In the genomic region with DNA sequence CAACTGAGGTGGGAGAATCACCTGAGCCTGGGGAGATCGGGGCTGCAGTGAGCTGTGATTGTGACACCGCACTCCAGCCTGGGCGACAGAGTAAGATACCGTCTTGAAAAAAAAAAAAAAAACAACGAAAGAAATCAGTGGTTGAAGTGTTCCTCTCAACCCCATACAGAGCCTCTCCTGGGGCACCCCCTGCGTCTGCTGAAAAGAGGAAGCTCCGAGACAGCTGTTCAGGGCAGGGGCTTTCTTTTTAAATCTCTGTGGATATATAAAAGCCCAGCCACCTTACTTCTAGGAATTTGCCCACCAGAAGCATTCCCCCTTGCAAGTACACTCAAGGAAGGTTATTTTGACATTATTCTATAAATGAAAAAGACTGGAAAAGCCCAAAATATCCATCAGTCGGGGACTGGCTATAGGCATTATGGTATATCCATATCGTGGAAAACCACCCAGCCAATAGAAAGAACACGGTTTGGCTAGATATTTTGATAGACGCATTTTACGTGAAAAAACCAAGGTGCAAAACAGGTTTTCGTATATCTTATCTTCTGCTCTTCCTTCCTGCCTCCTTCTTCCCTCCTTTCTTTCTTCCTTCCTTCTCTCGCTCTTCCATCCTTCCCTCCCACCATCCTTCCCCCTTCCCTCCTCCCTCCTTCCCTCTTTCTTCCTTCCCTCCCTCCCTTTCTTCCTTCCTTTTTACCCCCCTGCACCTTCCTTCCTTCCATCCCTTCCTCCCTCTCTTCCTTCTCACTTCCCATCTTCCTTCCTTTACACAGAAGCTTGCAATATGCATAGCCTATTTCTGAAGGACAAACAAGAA, we compare ENCODE assay signal across 10 cellular contexts. TPM values are rescaled to one million over a fixed set of nuclear protein-coding genes. Genes with fewer than 3 reads are reported as not detected.
DNase-seq lines count a peak whose midpoint lies in the region; ATAC-seq and TF ChIP-seq lines count a peak whose summit lies in the region.
"Had no signal": no experiment of that assay in that cellular context is flagged by ENCODE, and none has a peak within 500 bp of the region (broad histone marks: within the 10 kb centered on the region; RNA-seq: fewer than 3 reads in every experiment).

No MANE protein-coding gene starts in this region.

- H3K27me3 Mint-ChIP-seq in activated naive CD8-positive, alpha-beta T cell treated with anti-CD3 and anti-CD28 coated beads for 36 hours: peaks cover 52% of the 10 kb centered on the region

- peak overlapping the region; percentile 15 for H3K4me3 Mint-ChIP-seq in activated naive CD8-positive, alpha-beta T cell treated with anti-CD3 and anti-CD28 coated beads for 36 hours
- H3K4me3 Mint-ChIP-seq: T-helper 1 cell treated with Interleukin-12 subunit alpha and Interleukin-12 subunit beta and Interleukin-4 antibody, amounts not matched to agents 30 μg/mL and 1 μg/mL, for 36 hours had no signal

- no peak for TF ChIP-seq CTCF in GM12864 (IDR thresholded peaks at IDR 0.05; ENCODE audit: low read depth, low read length, missing control alignments)

- H3K36me3 Mint-ChIP-seq in activated naive CD8-positive, alpha-beta T cell treated with anti-CD3 and anti-CD28 coated beads for 36 hours: no peaks in the 10 kb centered on the region

- ATAC-seq in GM19351 (IDR thresholded peaks at IDR 0.05; ENCODE audit: unreplicated experiment) (peak; percentile 93), HG03097 (IDR thresholded peaks at IDR 0.05; ENCODE audit: low FRiP score, unreplicated experiment) (peak; percentile 78)

- no peak overlapping the region for H3K27ac Mint-ChIP-seq in activated naive CD8-positive, alpha-beta T cell treated with anti-CD3 and anti-CD28 coated beads for 36 hours
- H3K27ac Mint-ChIP-seq: T-helper 1 cell treated with Interleukin-12 subunit alpha and Interleukin-12 subunit beta and Interleukin-4 antibody, amounts not matched to agents 30 μg/mL and 1 μg/mL, for 36 hours had no signal

- peak; percentile 54 for DNase-seq in GM12864 (ENCODE audit: low read depth)
- DNase-seq in activated naive CD8-positive, alpha-beta T cell treated with anti-CD3 and anti-CD28 coated beads for 36 hours: peak; percentile 38
- DNase-seq in NCI-H1436 treated with DMSO at 0.1 percent for 48 hours (lab: John Stamatoyannopoulos, UW): no peak
- DNase-seq in AG08395 (ENCODE audit: low spot score): no peak
- no peak for DNase-seq in inferior parietal cortex (ENCODE audit: extremely low spot score)
- no peak for DNase-seq in DMS114 treated with DMSO at 0.1 percent for 48 hours (lab: John Stamatoyannopoulos, UW; ENCODE audit: unreplicated experiment)

- peaks cover 25% of the 10 kb centered on the region for H3K4me1 Mint-ChIP-seq in activated naive CD8-positive, alpha-beta T cell treated with anti-CD3 and anti-CD28 coated beads for 36 hours

- no peaks in the 10 kb centered on the region for H3K9me3 Mint-ChIP-seq in activated naive CD8-positive, alpha-beta T cell treated with anti-CD3 and anti-CD28 coated beads for 36 hours
- H3K9me3 Mint-ChIP-seq: T-helper 1 cell treated with Interleukin-12 subunit alpha and Interleukin-12 subunit beta and Interleukin-4 antibody, amounts not matched to agents 30 μg/mL and 1 μg/mL, for 36 hours had no signal

- H3K4me3 ChIP-seq in GM12864 (ENCODE audit: low read depth, low read length): peak overlapping the region; percentile 48

RNA-seq across cellular contexts. Expression of gene CCL22, which starts 9.2 kb away (rescaled TPM):
- 10 to 100 TPM; 12.4 to 12.7 TPM for total RNA-seq in activated naive CD8-positive, alpha-beta T cell treated with anti-CD3 and anti-CD28 coated beads for 36 hours
- total RNA-seq: temporal lobe had no signal

RNA-seq across cellular contexts. Expression of gene CX3CL1, which starts 22.9 kb away (rescaled TPM):
- total RNA-seq in activated naive CD8-positive, alpha-beta T cell treated with anti-CD3 and anti-CD28 coated beads for 36 hours: under 1 TPM in 1 of 2 experiments, not detected in 1; 0.14 TPM

RNA-seq across cellular contexts. Expression of gene CCL17, which starts 55.1 kb away (rescaled TPM):
- not detected for total RNA-seq in activated naive CD8-positive, alpha-beta T cell treated with anti-CD3 and anti-CD28 coated beads for 36 hours
- total RNA-seq: temporal lobe had no signal

Comparison
In these comparisons a context has a peak if more than half of its experiments do, and no peak if none do; other contexts are left out.
1. DNase-seq: peak in GM12864 (single experiment) and activated naive CD8-positive, alpha-beta T cell treated with anti-CD3 and anti-CD28 coated beads for 36 hours (single experiment); none in NCI-H1436 treated with DMSO at 0.1 percent for 48 hours (single experiment), AG08395 (single experiment), inferior parietal cortex (single experiment) and DMS114 treated with DMSO at 0.1 percent for 48 hours (single experiment).